1 cellular context compared by ENCODE assay signal in genomic region chr16:67654069-67654911, GRCh38.
A peak's percentile ranks its signal among the peaks of the same experiment; 100 is the strongest.
TF ChIP-seq lines count a peak whose summit lies in the region.

No MANE protein-coding gene starts in this region.

TF ChIP-seq in HepG2, 621 proteins besides CTCF, POLR2A, EP300 and RAD21:
- TF ChIP-seq ISX (CRISPR knock-in tag; conservative IDR thresholded peaks at IDR 0.05) (no peak), BORCS8-MEF2B (CRISPR knock-in tag; IDR thresholded peaks at IDR 0.05) (no peak), ZNF501 (CRISPR knock-in tag; IDR thresholded peaks at IDR 0.05) (no peak), SRY (CRISPR knock-in tag; IDR thresholded peaks at IDR 0.05) (no peak), POLR2G (IDR thresholded peaks at IDR 0.05; ENCODE audit: low read depth, low read length) (0 out of 2 replicates have a peak, but pooled peaks have one; percentile 24), SPEN (CRISPR knock-in tag; IDR thresholded peaks at IDR 0.05; ENCODE audit: low read depth) (no peak), DBP (CRISPR knock-in tag; IDR thresholded peaks at IDR 0.05; ENCODE audit: not compliant biosample characterization) (no peak), ZNF781 (CRISPR knock-in tag; IDR thresholded peaks at IDR 0.05; ENCODE audit: borderline replicate concordance, not compliant biosample characterization) (no peak), MBNL3 (CRISPR knock-in tag; conservative IDR thresholded peaks at IDR 0.05) (no peak), FOXJ3 (CRISPR knock-in tag; IDR thresholded peaks at IDR 0.05; ENCODE audit: borderline replicate concordance) (no peak), ARNT (IDR thresholded peaks at IDR 0.05) (no peak), AGO1 (IDR thresholded peaks at IDR 0.05; ENCODE audit: low read depth, low read length, poor library complexity, severe bottlenecking) (no peak), MIXL1 (CRISPR knock-in tag; IDR thresholded peaks at IDR 0.05) (no peak), EZH2 (conservative IDR thresholded peaks at IDR 0.05; ENCODE audit: low read depth, low read length) (no peak), HIVEP1 (CRISPR knock-in tag; IDR thresholded peaks at IDR 0.05) (peak; percentile 15; the same call in 1 of the 2 replicates), NFATC3 (CRISPR knock-in tag; IDR thresholded peaks at IDR 0.05) (no peak), ZBTB8A (CRISPR knock-in tag; IDR thresholded peaks at IDR 0.05; ENCODE audit: borderline replicate concordance, low read depth) (no peak), ARNT2 (CRISPR knock-in tag; IDR thresholded peaks at IDR 0.05; ENCODE audit: low read depth) (no peak), NR2C2 (CRISPR knock-in tag; IDR thresholded peaks at IDR 0.05; ENCODE audit: borderline replicate concordance) (no peak), HNRNPUL1 (IDR thresholded peaks at IDR 0.05; ENCODE audit: low read depth, low read length) (no peak), CCDC6 (CRISPR knock-in tag; IDR thresholded peaks at IDR 0.05) (no peak), ZNF709 (CRISPR knock-in tag; IDR thresholded peaks at IDR 0.05) (0 out of 2 replicates have a peak, but pooled peaks have one; percentile 28), ZNF367 (CRISPR knock-in tag; IDR thresholded peaks at IDR 0.05; ENCODE audit: borderline replicate concordance) (no peak), SKIL (CRISPR knock-in tag; IDR thresholded peaks at IDR 0.05; ENCODE audit: borderline replicate concordance) (no peak), MXD4 (CRISPR knock-in tag; IDR thresholded peaks at IDR 0.05) (no peak), JUN (CRISPR knock-in tag; IDR thresholded peaks at IDR 0.05) (no peak), ZFYVE20 (CRISPR knock-in tag; IDR thresholded peaks at IDR 0.05; ENCODE audit: borderline replicate concordance, low read depth) (no peak), ZNF770 (CRISPR knock-in tag; IDR thresholded peaks at IDR 0.05) (no peak), ZNF670 (CRISPR knock-in tag; IDR thresholded peaks at IDR 0.05; ENCODE audit: borderline replicate concordance) (no peak), ZNF33A (CRISPR knock-in tag; IDR thresholded peaks at IDR 0.05; ENCODE audit: borderline replicate concordance) (no peak), ZNF235 (CRISPR knock-in tag; IDR thresholded peaks at IDR 0.05; ENCODE audit: borderline replicate concordance) (no peak), PLSCR1 (CRISPR knock-in tag; IDR thresholded peaks at IDR 0.05; ENCODE audit: borderline replicate concordance) (no peak), KLF11 (CRISPR knock-in tag; IDR thresholded peaks at IDR 0.05) (no peak), PHB2 (IDR thresholded peaks at IDR 0.05; ENCODE audit: partially characterized antibody) (no peak)
- TF ChIP-seq, protein P1, sequence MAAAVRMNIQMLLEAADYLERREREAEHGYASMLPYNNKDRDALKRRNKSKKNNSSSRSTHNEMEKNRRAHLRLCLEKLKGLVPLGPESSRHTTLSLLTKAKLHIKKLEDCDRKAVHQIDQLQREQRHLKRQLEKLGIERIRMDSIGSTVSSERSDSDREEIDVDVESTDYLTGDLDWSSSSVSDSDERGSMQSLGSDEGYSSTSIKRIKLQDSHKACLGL (CRISPR knock-in tag; IDR thresholded peaks at IDR 0.05): peak; percentile 39; the same call in 1 of the 2 replicates
- TF ChIP-seq, protein P2, sequence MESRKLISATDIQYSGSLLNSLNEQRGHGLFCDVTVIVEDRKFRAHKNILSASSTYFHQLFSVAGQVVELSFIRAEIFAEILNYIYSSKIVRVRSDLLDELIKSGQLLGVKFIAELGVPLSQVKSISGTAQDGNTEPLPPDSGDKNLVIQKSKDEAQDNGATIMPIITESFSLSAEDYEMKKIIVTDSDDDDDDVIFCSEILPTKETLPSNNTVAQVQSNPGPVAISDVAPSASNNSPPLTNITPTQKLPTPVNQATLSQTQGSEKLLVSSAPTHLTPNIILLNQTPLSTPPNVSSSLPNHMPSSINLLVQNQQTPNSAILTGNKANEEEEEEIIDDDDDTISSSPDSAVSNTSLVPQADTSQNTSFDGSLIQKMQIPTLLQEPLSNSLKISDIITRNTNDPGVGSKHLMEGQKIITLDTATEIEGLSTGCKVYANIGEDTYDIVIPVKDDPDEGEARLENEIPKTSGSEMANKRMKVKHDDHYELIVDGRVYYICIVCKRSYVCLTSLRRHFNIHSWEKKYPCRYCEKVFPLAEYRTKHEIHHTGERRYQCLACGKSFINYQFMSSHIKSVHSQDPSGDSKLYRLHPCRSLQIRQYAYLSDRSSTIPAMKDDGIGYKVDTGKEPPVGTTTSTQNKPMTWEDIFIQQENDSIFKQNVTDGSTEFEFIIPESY (CRISPR knock-in tag; IDR thresholded peaks at IDR 0.05): peak; percentile 46; the same call in 1 of the 2 replicates
- TF ChIP-seq, protein P3, sequence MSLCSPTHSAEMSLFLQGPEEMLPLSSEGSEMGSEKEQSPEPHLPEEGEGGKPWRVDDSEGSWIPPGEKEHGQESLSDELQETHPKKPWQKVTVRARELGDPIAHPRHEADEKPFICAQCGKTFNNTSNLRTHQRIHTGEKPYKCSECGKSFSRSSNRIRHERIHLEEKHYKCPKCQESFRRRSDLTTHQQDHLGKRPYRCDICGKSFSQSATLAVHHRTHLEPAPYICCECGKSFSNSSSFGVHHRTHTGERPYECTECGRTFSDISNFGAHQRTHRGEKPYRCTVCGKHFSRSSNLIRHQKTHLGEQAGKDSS (CRISPR knock-in tag; IDR thresholded peaks at IDR 0.05; ENCODE audit: borderline replicate concordance, low read depth): no peak
- TF ChIP-seq, protein P4, sequence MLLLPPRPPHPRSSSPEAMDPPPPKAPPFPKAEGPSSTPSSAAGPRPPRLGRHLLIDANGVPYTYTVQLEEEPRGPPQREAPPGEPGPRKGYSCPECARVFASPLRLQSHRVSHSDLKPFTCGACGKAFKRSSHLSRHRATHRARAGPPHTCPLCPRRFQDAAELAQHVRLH (CRISPR knock-in tag; IDR thresholded peaks at IDR 0.05; ENCODE audit: borderline replicate concordance, low read depth): no peak
